In the genomic region with DNA sequence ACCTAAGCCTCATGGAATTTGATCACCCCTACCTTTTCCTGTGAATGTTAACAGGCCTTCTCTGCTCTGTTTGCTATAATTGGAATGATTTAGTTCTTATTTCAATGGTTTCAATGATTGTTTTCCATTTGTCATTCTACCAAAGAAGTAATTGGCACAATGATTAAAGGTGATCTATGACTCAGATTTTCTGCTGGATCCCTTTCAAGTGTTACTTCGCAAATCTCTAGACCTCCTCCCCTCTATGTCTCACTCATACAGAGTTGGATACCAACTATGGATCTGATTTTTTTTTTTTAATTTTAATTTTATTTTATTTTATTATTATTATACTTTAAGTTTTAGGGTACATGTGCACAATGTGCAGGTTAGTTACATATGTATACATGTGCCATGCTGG, we compare ENCODE assay signal across 23 cellular contexts. TPM values are rescaled to one million over a fixed set of nuclear protein-coding genes. Genes with fewer than 3 reads are reported as not detected.
DNase-seq lines count a peak whose midpoint lies in the region; ATAC-seq and TF ChIP-seq lines count a peak whose summit lies in the region.
"Had no signal": no experiment of that assay in that cellular context is flagged by ENCODE, and none has a peak within 500 bp of the region (broad histone marks: within the 10 kb centered on the region; RNA-seq: fewer than 3 reads in every experiment).

No MANE protein-coding gene starts in this region.

- H4K20me1 ChIP-seq in OCI-LY3 (ENCODE audit: insufficient read depth, low read length), result no peaks in the 10 kb centered on the region
- H4K20me1 ChIP-seq: BLaER1 had no signal

- CTCF ChIA-PET in activated CD8-positive, alpha-beta T cell treated with anti-CD3 and anti-CD28 coated beads for 36 hours (lab: Charles Lee), result interaction anchor here (1.0 kb wide), 1 partner anchor 17 kb away, joined by 3 read pairs; no protein-coding TSS in a partner anchor
- CTCF ChIA-PET in activated CD8-positive, alpha-beta T cell treated with anti-CD3 and anti-CD28 coated beads, Interleukin-2, amount 10 ng/mL, durations not matched to agents 7 days and 5 days (lab: Charles Lee), result no interaction called here

- H3K4me1 Mint-ChIP-seq in activated CD8-positive, alpha-beta T cell treated with anti-CD3 and anti-CD28 coated beads for 36 hours (ENCODE audit: low read depth), result peaks cover 24% of the 10 kb centered on the region
- peaks cover 4% of the 10 kb centered on the region for H3K4me1 Mint-ChIP-seq in activated CD8-positive, alpha-beta T cell treated with anti-CD3 and anti-CD28 coated beads, Interleukin-2, amount 10 ng/mL, durations not matched to agents 7 days and 5 days (ENCODE audit: low read depth)
- H3K4me1 Mint-ChIP-seq: CD4-positive, alpha-beta memory T cell had no signal

- peak; percentile 57 for ATAC-seq in activated CD8-positive, alpha-beta T cell treated with anti-CD3 and anti-CD28 coated beads for 36 hours
- ATAC-seq in activated CD8-positive, alpha-beta T cell treated with anti-CD3 and anti-CD28 coated beads, Interleukin-2, amount 10 ng/mL, durations not matched to agents 7 days and 5 days, result no peak
- no peak for ATAC-seq in HG03045 (IDR thresholded peaks at IDR 0.05; ENCODE audit: unreplicated experiment)
- ATAC-seq: GM12878, GM23338 had no signal

- no peak overlapping the region for H3K4me2 ChIP-seq in OCI-LY3 (ENCODE audit: low read length)
- H3K4me2 ChIP-seq: BLaER1, GM23338, PC-9 had no signal

- no peaks in the 10 kb centered on the region for H3K36me3 ChIP-seq in OCI-LY3 (replicated peaks; ENCODE audit: low read depth, low read length)
- H3K36me3 ChIP-seq: BLaER1 had no signal

- POLR2A ChIA-PET in activated CD8-positive, alpha-beta T cell treated with anti-CD3 and anti-CD28 coated beads for 36 hours (lab: Charles Lee), result no interaction called here
- POLR2A ChIA-PET in activated CD8-positive, alpha-beta T cell treated with anti-CD3 and anti-CD28 coated beads, Interleukin-2, amount 10 ng/mL, durations not matched to agents 7 days and 5 days (lab: Charles Lee), result no interaction called here

- H3K4me3 Mint-ChIP-seq in activated CD8-positive, alpha-beta T cell treated with anti-CD3 and anti-CD28 coated beads for 36 hours, result no peak overlapping the region
- no peak overlapping the region for H3K4me3 Mint-ChIP-seq in activated CD8-positive, alpha-beta T cell treated with anti-CD3 and anti-CD28 coated beads, Interleukin-2, amount 10 ng/mL, durations not matched to agents 7 days and 5 days
- H3K4me3 Mint-ChIP-seq: CD4-positive, alpha-beta memory T cell; GM23338 had no signal

- no peaks in the 10 kb centered on the region for H3K27me3 Mint-ChIP-seq in activated CD8-positive, alpha-beta T cell treated with anti-CD3 and anti-CD28 coated beads for 36 hours
- no peaks in the 10 kb centered on the region for H3K27me3 Mint-ChIP-seq in activated CD8-positive, alpha-beta T cell treated with anti-CD3 and anti-CD28 coated beads, Interleukin-2, amount 10 ng/mL, durations not matched to agents 7 days and 5 days (ENCODE audit: low read depth)
- H3K27me3 Mint-ChIP-seq: CD4-positive, alpha-beta memory T cell had no signal

- no peak overlapping the region for H2AFZ ChIP-seq in OCI-LY3 (ENCODE audit: low read depth, low read length)
- H2AFZ ChIP-seq: PC-9 had no signal

- H3K36me3 Mint-ChIP-seq in activated CD8-positive, alpha-beta T cell treated with anti-CD3 and anti-CD28 coated beads for 36 hours (ENCODE audit: low read depth), result no peaks in the 10 kb centered on the region
- H3K36me3 Mint-ChIP-seq in activated CD8-positive, alpha-beta T cell treated with anti-CD3 and anti-CD28 coated beads, Interleukin-2, amount 10 ng/mL, durations not matched to agents 7 days and 5 days (ENCODE audit: low read depth), result no peaks in the 10 kb centered on the region
- H3K36me3 Mint-ChIP-seq: CD4-positive, alpha-beta memory T cell had no signal

- peaks cover 55% of the 10 kb centered on the region for H3K4me1 ChIP-seq in OCI-LY3 (ENCODE audit: low read length)
- H3K4me1 ChIP-seq: BLaER1 had no signal

- no peak for DNase-seq in activated CD8-positive, alpha-beta T cell treated with anti-CD3 and anti-CD28 coated beads for 36 hours
- no peak for DNase-seq in activated CD8-positive, alpha-beta T cell treated with anti-CD3 and anti-CD28 coated beads, Interleukin-2, amount 10 ng/mL, durations not matched to agents 7 days and 5 days
- DNase-seq in epithelial cell of esophagus (ENCODE audit: low read depth), result peak; percentile 16
- DNase-seq in NCI-H1417 (lab: John Stamatoyannopoulos, UW), result no peak
- DNase-seq: CD4-positive, alpha-beta memory T cell; DMS153; GDM1; HCEC 1CT; KBM-7; MV-4-11; NCI-H187; NCI-H2107; NCI-H510A; NCI-H748 treated with DMSO at 0.1 percent for 48 hours; PC-9; SIG-M5 had no signal

- no peaks in the 10 kb centered on the region for H3K9me3 ChIP-seq in OCI-LY3 (ENCODE audit: insufficient read depth, low read length)
- H3K9me3 ChIP-seq: BLaER1 had no signal

- TF ChIP-seq CTCF in activated CD8-positive, alpha-beta T cell treated with anti-CD3 and anti-CD28 coated beads for 36 hours (IDR thresholded peaks at IDR 0.05), result no peak
- no peak for TF ChIP-seq CTCF in 22Rv1 (IDR thresholded peaks at IDR 0.05)
- TF ChIP-seq CTCF in OCI-LY3 (IDR thresholded peaks at IDR 0.05; ENCODE audit: low read depth, low read length), result no peak
- no peak for TF ChIP-seq CTCF in epithelial cell of esophagus (IDR thresholded peaks at IDR 0.05; ENCODE audit: insufficient read depth, low read depth, low read length, missing control alignments)

- intact Hi-C loops in activated CD8-positive, alpha-beta T cell treated with anti-CD3 and anti-CD28 coated beads for 36 hours (cut with micrococcal nuclease), result no loop called here

- H3K9ac ChIP-seq in OCI-LY3 (ENCODE audit: low read length), result no peak overlapping the region
- H3K9ac ChIP-seq: BLaER1 had no signal

- H3K27me3 ChIP-seq in OCI-LY3 (ENCODE audit: low read depth, low read length), result no peaks in the 10 kb centered on the region
- H3K27me3 ChIP-seq: BLaER1 had no signal

- no peaks in the 10 kb centered on the region for H3K9me3 Mint-ChIP-seq in activated CD8-positive, alpha-beta T cell treated with anti-CD3 and anti-CD28 coated beads for 36 hours
- no peaks in the 10 kb centered on the region for H3K9me3 Mint-ChIP-seq in activated CD8-positive, alpha-beta T cell treated with anti-CD3 and anti-CD28 coated beads, Interleukin-2, amount 10 ng/mL, durations not matched to agents 7 days and 5 days (ENCODE audit: insufficient read depth)
- H3K9me3 Mint-ChIP-seq: CD4-positive, alpha-beta memory T cell; GM23338 had no signal

- no peak overlapping the region for H3K4me3 ChIP-seq in OCI-LY3 (ENCODE audit: low read length)
- H3K4me3 ChIP-seq in epithelial cell of esophagus (ENCODE audit: low read length), result no peak overlapping the region
- H3K4me3 ChIP-seq: BLaER1, GM12878, GM23338, PC-9 had no signal

- peak overlapping the region; percentile 30; the same call in 1 of the 2 replicates for H3K27ac ChIP-seq in 22Rv1
- peak overlapping the region; percentile 37; the same call in 1 of the 2 replicates for H3K27ac ChIP-seq in OCI-LY3 (ENCODE audit: low read length)
- H3K27ac ChIP-seq: BLaER1, PC-9, RWPE1 had no signal

- H3K27ac Mint-ChIP-seq in activated CD8-positive, alpha-beta T cell treated with anti-CD3 and anti-CD28 coated beads for 36 hours, result peak overlapping the region; percentile 9
- no peak overlapping the region for H3K27ac Mint-ChIP-seq in activated CD8-positive, alpha-beta T cell treated with anti-CD3 and anti-CD28 coated beads, Interleukin-2, amount 10 ng/mL, durations not matched to agents 7 days and 5 days
- H3K27ac Mint-ChIP-seq: CD4-positive, alpha-beta memory T cell; GM23338 had no signal

- H3K79me2 ChIP-seq in OCI-LY3 (ENCODE audit: low read length), result no peaks in the 10 kb centered on the region

RNA-seq across cellular contexts. Expression of gene FAM117B, which starts 29.6 kb away (rescaled TPM):
- total RNA-seq in activated CD8-positive, alpha-beta T cell treated with anti-CD3 and anti-CD28 coated beads for 36 hours, result 10 to 100 TPM; 17.2 to 19.4 TPM
- 10 to 100 TPM; 17.1 to 18.8 TPM for total RNA-seq in activated CD8-positive, alpha-beta T cell treated with anti-CD3 and anti-CD28 coated beads, Interleukin-2, amount 10 ng/mL, durations not matched to agents 7 days and 5 days
